ENCODE assay signal across 8 cellular contexts in the genomic region with DNA sequence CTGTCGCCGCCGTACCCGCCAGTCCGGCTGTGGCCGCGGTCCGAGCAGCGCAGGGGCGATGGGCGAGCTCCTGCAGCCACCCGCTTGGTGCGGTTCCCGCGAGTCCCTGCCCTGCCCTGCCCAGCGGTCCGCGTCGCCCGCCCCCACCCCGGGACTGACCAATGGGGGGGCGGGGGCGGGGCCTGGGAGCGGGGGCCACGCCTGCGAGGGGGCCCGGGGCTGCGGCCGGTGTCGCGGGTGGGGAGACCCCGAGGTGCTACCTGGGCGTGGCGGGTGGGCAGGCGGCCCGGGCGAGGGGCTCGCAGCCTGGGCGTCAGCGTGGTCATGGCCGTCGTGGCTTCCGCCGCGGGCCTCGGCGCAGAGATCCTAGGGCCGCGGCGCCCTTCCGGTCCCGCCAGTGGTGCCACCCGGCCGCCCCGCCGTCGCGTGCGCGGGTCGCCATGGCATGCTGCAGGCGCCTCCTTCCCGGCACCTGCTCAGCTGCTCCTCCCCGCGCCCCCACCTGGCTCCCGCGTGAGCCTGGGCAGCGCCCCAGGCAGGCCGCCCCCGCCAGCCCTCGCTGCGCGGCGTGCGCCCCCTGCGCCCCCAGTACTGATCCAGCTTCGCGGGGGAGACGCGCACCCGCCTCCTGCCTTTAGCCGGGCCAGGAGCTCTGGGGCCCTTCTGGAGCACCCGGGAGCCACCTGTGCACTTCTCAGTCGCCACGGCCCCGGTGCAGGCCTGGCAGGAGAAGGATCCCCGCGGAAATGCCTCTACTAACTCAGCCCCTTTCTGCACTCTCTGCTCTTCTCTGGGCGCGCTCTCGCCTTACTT. TPM values are rescaled to one million over a fixed set of nuclear protein-coding genes. Genes with fewer than 3 reads are reported as not detected.
DNase-seq lines count a peak whose midpoint lies in the region; ATAC-seq and TF ChIP-seq lines count a peak whose summit lies in the region.

A gene with protein sequence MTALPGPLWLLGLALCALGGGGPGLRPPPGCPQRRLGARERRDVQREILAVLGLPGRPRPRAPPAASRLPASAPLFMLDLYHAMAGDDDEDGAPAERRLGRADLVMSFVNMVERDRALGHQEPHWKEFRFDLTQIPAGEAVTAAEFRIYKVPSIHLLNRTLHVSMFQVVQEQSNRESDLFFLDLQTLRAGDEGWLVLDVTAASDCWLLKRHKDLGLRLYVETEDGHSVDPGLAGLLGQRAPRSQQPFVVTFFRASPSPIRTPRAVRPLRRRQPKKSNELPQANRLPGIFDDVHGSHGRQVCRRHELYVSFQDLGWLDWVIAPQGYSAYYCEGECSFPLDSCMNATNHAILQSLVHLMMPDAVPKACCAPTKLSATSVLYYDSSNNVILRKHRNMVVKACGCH (minus strand): TSS at position 108 of the 813 bp plus-strand sequence. CDS start 380 bp downstream, outside the sequence.

- H3K27me3 ChIP-seq in Peyer's patch (no peaks in the 10 kb centered on the region), heart right ventricle (peaks cover 11 to 46% (median 32%) of the 10 kb centered on the region in 7 donors)

- ATAC-seq in GM18520 (IDR thresholded peaks at IDR 0.05; ENCODE audit: unreplicated experiment) (peak; percentile 40), heart right ventricle (peak in 6 of 8 donors; percentile 44 to 85 (median 53)), GM18873 (IDR thresholded peaks at IDR 0.05; ENCODE audit: low FRiP score, unreplicated experiment) (no peak)

- intact Hi-C loops in heart right ventricle (cut with DNase I) (no loop called here), posterior cingulate gyrus (cut with DNase I) (no loop called here)

- DNase-seq in ACHN (peak; percentile 66), HUDEP-2 (lab: John Stamatoyannopoulos, UW; ENCODE audit: unreplicated experiment in 76 of 76) (peak in 69 of 76 experiments; percentile 7 to 84 (median 63)), Peyer's patch (peak; percentile 63 to 84 (median 81)), activated gamma-delta T cell treated with Interleukin-2 at 50 U/mL for 16 hours (peak; percentile 39), heart right ventricle (peak; percentile 36 to 58), posterior cingulate gyrus (peak in 7 of 10 donors; percentile 38 to 93 (median 77))

- no peaks in the 10 kb centered on the region for H3K36me3 ChIP-seq in Peyer's patch
- H3K36me3 ChIP-seq in heart right ventricle, result no peaks in the 10 kb centered on the region

- peak within 1 kb of the TSS; percentile 68 to 83 (median 72) for H3K4me3 ChIP-seq in Peyer's patch
- peak within 1 kb of the TSS in 9 of 10 donors; percentile 26 to 57 (median 42) for H3K4me3 ChIP-seq in heart right ventricle

- in situ Hi-C loops in ACHN (cut with HindIII; ENCODE audit: low pct_ligation_motif_present, low pct_unique_long_range_greater_than_20kb, low sequenced_read_pairs), result no loop called here

- no peak for TF ChIP-seq CTCF in Peyer's patch (IDR thresholded peaks at IDR 0.05)
- TF ChIP-seq CTCF in heart right ventricle (IDR thresholded peaks at IDR 0.05), result no peak

- no peaks in the 10 kb centered on the region for H3K9me3 ChIP-seq in Peyer's patch
- H3K9me3 ChIP-seq in heart right ventricle, result no peaks in the 10 kb centered on the region

- peak; percentile 34 to 62 for TF ChIP-seq POLR2A in Peyer's patch (IDR thresholded peaks at IDR 0.05)

- H3K27ac ChIP-seq in Peyer's patch, result peak within 1 kb of the TSS; percentile 49 to 80 (median 70)
- H3K27ac ChIP-seq in heart right ventricle, result peak within 1 kb of the TSS in 1 of 10 donors; percentile 44

- peaks cover 0 to 12% (median 1%) of the 10 kb centered on the region in 4 donors for H3K4me1 ChIP-seq in Peyer's patch
- H3K4me1 ChIP-seq in heart right ventricle, result peaks cover 0 to 8% (median 0%) of the 10 kb centered on the region in 9 donors

- 2 to 3% methylated on average over 51 to 84 of the region's 91 CpGs for WGBS in heart right ventricle, 2 donors

RNA-seq across cellular contexts. Expression of the gene that starts here (rescaled TPM):
- 10 to 100 TPM in 3 of 4 donors, 1 to 10 TPM in 1; 1.7 to 34.0 (median 15.7) TPM for total RNA-seq in Peyer's patch
- under 1 TPM; 0.16 to 0.79 (median 0.22) TPM for total RNA-seq in heart right ventricle
- under 1 TPM; 0.07 to 0.23 TPM for polyA plus RNA-seq in heart right ventricle

Comparison
In these comparisons a context has a peak if more than half of its experiments do, and no peak if none do; other contexts are left out.
1. Peak in DNase-seq, ATAC-seq and H3K4me3 ChIP-seq in heart right ventricle; RNA of the gene not detected or under 1 TPM.